ENCODE assay signal across 8 cellular contexts in the genomic region with DNA sequence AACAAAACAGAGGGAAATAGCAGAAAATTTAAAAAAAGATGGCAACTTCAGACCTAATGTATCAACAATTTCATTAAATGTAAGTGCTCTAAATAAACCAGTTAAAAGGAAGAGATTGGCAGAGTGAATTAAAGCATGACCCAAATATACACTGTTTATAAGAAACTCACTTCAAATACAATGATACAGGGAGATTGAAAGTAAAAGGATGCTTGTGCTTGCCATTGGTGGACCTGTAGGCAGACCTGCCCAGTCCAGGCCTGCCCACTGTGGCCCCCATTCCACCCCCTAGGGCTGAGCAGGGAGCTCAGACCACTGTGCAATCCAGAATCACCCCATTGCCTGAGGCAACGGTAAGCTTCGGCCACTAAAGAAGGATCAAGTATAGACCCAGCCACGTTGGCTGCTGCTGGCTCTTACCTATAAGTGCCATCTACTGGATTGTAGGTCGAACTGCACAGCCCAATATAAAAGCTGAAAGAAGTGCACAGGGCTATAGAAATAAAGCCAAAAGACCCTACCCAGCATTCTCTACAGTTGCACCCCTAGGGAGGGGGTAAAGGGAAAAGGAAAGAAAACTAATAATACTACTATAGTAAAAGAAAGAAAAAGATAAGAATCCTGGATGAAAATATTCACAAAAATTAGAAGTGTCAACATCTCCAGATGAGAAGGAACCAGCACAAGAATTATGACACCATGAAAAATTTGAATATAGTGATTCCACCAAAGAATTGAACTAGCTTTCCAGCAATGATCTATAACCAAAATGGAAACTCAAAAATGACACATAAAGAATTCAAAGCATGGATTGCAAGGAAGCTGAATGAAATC. TPM values are rescaled to one million over a fixed set of nuclear protein-coding genes. Genes with fewer than 3 reads are reported as not detected.
DNase-seq lines count a peak whose midpoint lies in the region; ATAC-seq, FAIRE-seq and TF ChIP-seq lines count a peak whose summit lies in the region.

No MANE protein-coding gene starts in this region.

- H3K9me3 ChIP-seq in SK-N-MC (ENCODE audit: low read depth, low read length) (no peaks in the 10 kb centered on the region; the same call in 1 of the 2 replicates), astrocyte (ENCODE audit: insufficient read depth, low read depth, low read length) (no peaks in the 10 kb centered on the region), iPS DF 6.9 (ENCODE audit: control insufficient read depth, insufficient read depth, low read length) (no peaks in the 10 kb centered on the region)

- H3K27me3 ChIP-seq in astrocyte (ENCODE audit: insufficient read depth, low read length) (peaks cover 4% of the 10 kb centered on the region), iPS DF 6.9 (ENCODE audit: control insufficient read depth, insufficient read depth, low read length) (no peaks in the 10 kb centered on the region)

- FAIRE-seq in astrocyte (lab: Jason Lieb, UNC): no peak

- no CpG with 5 or more reads among the region's 4 CpGs for WGBS in iPS DF 6.9 (ENCODE audit: insufficient coverage, insufficient read length)

- H3K27me3 Mint-ChIP-seq in astrocyte (ENCODE audit: low read depth, unreplicated experiment): peaks cover 8% of the 10 kb centered on the region

- H2AFZ ChIP-seq in astrocyte (ENCODE audit: low read depth, low read length): peak overlapping the region; percentile 71

- in situ Hi-C loops in GM13976 (cut with MboI; ENCODE audit: low sequenced_read_pairs, unreplicated experiment): no loop called here

- peaks cover 3% of the 10 kb centered on the region for H3K9me3 Mint-ChIP-seq in astrocyte (ENCODE audit: unreplicated experiment)

- H3K4me1 Mint-ChIP-seq in astrocyte (ENCODE audit: low read depth, unreplicated experiment): no peaks in the 10 kb centered on the region

- H3K4me3 ChIP-seq in SK-N-MC (peak overlapping the region; percentile 40; the same call in 1 of the 2 replicates), astrocyte (ENCODE audit: insufficient read depth, low read depth, low read length) (no peak overlapping the region), iPS DF 6.9 (ENCODE audit: low read length) (no peak overlapping the region)

- peaks cover 4% of the 10 kb centered on the region for H3K36me3 Mint-ChIP-seq in astrocyte (ENCODE audit: low read depth, unreplicated experiment)

- H3K27ac ChIP-seq in 22Rv1 (no peak overlapping the region), SK-N-MC (no peak overlapping the region), astrocyte (ENCODE audit: low read depth, low read length) (no peak overlapping the region), iPS DF 6.9 (ENCODE audit: low read length) (no peak overlapping the region)

- no peaks in the 10 kb centered on the region for H4K20me1 ChIP-seq in astrocyte (ENCODE audit: insufficient read depth, low read length)

- peak; percentile 93 for ATAC-seq in HG02642 (IDR thresholded peaks at IDR 0.05; ENCODE audit: poor library complexity, unreplicated experiment)

- H3K9ac ChIP-seq in SK-N-MC (ENCODE audit: insufficient read length) (no peak overlapping the region), astrocyte (ENCODE audit: low read length) (no peak overlapping the region)

- H3K27ac Mint-ChIP-seq in astrocyte (ENCODE audit: unreplicated experiment): no peak overlapping the region

- no peaks in the 10 kb centered on the region for H3K79me2 ChIP-seq in astrocyte (ENCODE audit: insufficient read depth, low read length)

- H3K4me1 ChIP-seq in astrocyte (ENCODE audit: insufficient read depth, low read length) (no peaks in the 10 kb centered on the region), iPS DF 6.9 (ENCODE audit: control insufficient read depth, insufficient read depth, low read length) (no peaks in the 10 kb centered on the region)

- peak; percentile 88 for TF ChIP-seq CTCF in 22Rv1 (IDR thresholded peaks at IDR 0.05)
- peak; percentile 82 for TF ChIP-seq CTCF in GM13976 (IDR thresholded peaks at IDR 0.05; ENCODE audit: borderline replicate concordance, control extremely low read depth, extremely low read depth, insufficient read depth, missing control alignments)
- peak; percentile 87 for TF ChIP-seq CTCF in astrocyte (IDR thresholded peaks at IDR 0.05; ENCODE audit: insufficient read depth, low read depth, low read length)

- H3K4me3 Mint-ChIP-seq in astrocyte (ENCODE audit: unreplicated experiment): no peak overlapping the region

- H3K36me3 ChIP-seq in SK-N-MC (ENCODE audit: insufficient read depth, low read length) (no peaks in the 10 kb centered on the region), astrocyte (ENCODE audit: insufficient read depth, low read length) (no peaks in the 10 kb centered on the region), iPS DF 6.9 (ENCODE audit: control insufficient read depth, insufficient read depth, low read length) (no peaks in the 10 kb centered on the region)

- peak overlapping the region; percentile 36 for H3K4me2 ChIP-seq in astrocyte (ENCODE audit: low read length)

- DNase-seq in GM13976 (ENCODE audit: low spot score) (peak; percentile 45), NAMALWA (ENCODE audit: low spot score) (peak; percentile 73), SK-N-MC (ENCODE audit: low read depth, low spot score) (peak; percentile 8), astrocyte (ENCODE audit: low read depth) (peak; percentile 66), iPS DF 6.9 (ENCODE audit: low read depth, low spot score) (peak; percentile 35)
- peak; percentile 25 to 35 for DNase-seq in stimulated activated CD4-positive, alpha-beta T cell treated with anti-CD3 and anti-CD28 coated beads, Interleukin-2, amount 100 ng/mL, for 24 hours

RNA-seq across cellular contexts. Expression of a gene that starts 36.1 kb away (rescaled TPM):
- total RNA-seq in astrocyte: 184 and 192 TPM in 2 replicates

RNA-seq across cellular contexts. Expression of a gene that starts 37.2 kb away (rescaled TPM):
- total RNA-seq in astrocyte: 14.2 and 19.3 TPM in 2 replicates

Comparison
In these comparisons a context has a peak if more than half of its experiments do, and no peak if none do; other contexts are left out.
1. DNase-seq: peak in every context shown above with its lines; median percentile 73 in NAMALWA; 66 in astrocyte; 45 in GM13976; 35 in iPS DF 6.9; 30 in stimulated activated CD4-positive, alpha-beta T cell treated with anti-CD3 and anti-CD28 coated beads, Interleukin-2, amount 100 ng/mL, for 24 hours; 8 in SK-N-MC.